ENCODE assay signal across 17 cellular contexts in genomic region chr17:45274033-45274432, GRCh38. TPM values are rescaled to one million over a fixed set of nuclear protein-coding genes. Genes with fewer than 3 reads are reported as not detected.
"Had no signal": no experiment of that assay in that cellular context is flagged by ENCODE, and none has a peak within 500 bp of the region (broad histone marks: within the 10 kb centered on the region; RNA-seq: fewer than 3 reads in every experiment).

No MANE protein-coding gene starts in this region.

- H3K4me3 Mint-ChIP-seq: activated naive CD4-positive, alpha-beta T cell treated with anti-CD3 and anti-CD28 coated beads, Interleukin-2, amount 10 ng/mL, durations not matched to agents 7 days and 5 days; T-helper 17 cell had no signal

- DNase-seq: activated CD4-positive, alpha-beta T cell treated with anti-CD3 and anti-CD28 coated beads for 4 hours; activated CD8-positive, alpha-beta memory T cell treated with anti-CD3 and anti-CD28 coated beads for 24 hours; activated naive CD4-positive, alpha-beta T cell treated with anti-CD3 and anti-CD28 coated beads, Interleukin-2, amount 10 ng/mL, durations not matched to agents 7 days and 5 days; dorsolateral prefrontal cortex; stimulated activated CD4-positive, alpha-beta T cell treated with anti-CD3 and anti-CD28 coated beads, Interleukin-1b, Interleukin-23, amount 100 ng/mL, for 48 hours; stimulated activated naive CD4-positive, alpha-beta T cell; T-helper 17 cell; tibial artery had no signal

- H3K27ac Mint-ChIP-seq: activated naive CD4-positive, alpha-beta T cell treated with anti-CD3 and anti-CD28 coated beads, Interleukin-2, amount 10 ng/mL, durations not matched to agents 7 days and 5 days had no signal

- H3K4me3 ChIP-seq: cardiac muscle cell, dorsolateral prefrontal cortex, left lung, psoas muscle, tibial artery had no signal

- ATAC-seq: left lung, sciatic nerve, T-helper 17 cell had no signal

- H3K27ac ChIP-seq: cardiac muscle cell, dorsolateral prefrontal cortex, left lung, psoas muscle, tibial artery had no signal

- H3K27me3 Mint-ChIP-seq: activated naive CD4-positive, alpha-beta T cell treated with anti-CD3 and anti-CD28 coated beads, Interleukin-2, amount 10 ng/mL, durations not matched to agents 7 days and 5 days; T-helper 17 cell had no signal

- H3K9me3 ChIP-seq: left lung, psoas muscle, tibial artery had no signal

- H3K27me3 ChIP-seq: cardiac muscle cell, dorsolateral prefrontal cortex, left lung, tibial artery had no signal

- H3K9me3 Mint-ChIP-seq: activated naive CD4-positive, alpha-beta T cell treated with anti-CD3 and anti-CD28 coated beads, Interleukin-2, amount 10 ng/mL, durations not matched to agents 7 days and 5 days had no signal

RNA-seq across cellular contexts. Expression of gene SPATA32, which starts 12.1 kb away (rescaled TPM):
- total RNA-seq: left lung, mesenteric fat pad, osteocyte, sciatic nerve, subcutaneous adipose tissue had no signal
- polyA plus RNA-seq: cardiac muscle cell, esophagus, neural cell, psoas muscle had no signal
